In genomic region chr1:207963429-207964194, GRCh38 we compare ENCODE assay signal across 1 cellular context.
TF ChIP-seq lines count a peak whose summit lies in the region.

No MANE protein-coding gene starts in this region.

TF ChIP-seq in HepG2, 621 proteins besides CTCF, POLR2A, EP300 and RAD21 (continued from another document and continues in another):
- TF ChIP-seq PATZ1 (CRISPR knock-in tag; IDR thresholded peaks at IDR 0.05) (peak; percentile 85), RNF2 (conservative IDR thresholded peaks at IDR 0.05; ENCODE audit: low read depth) (peak; percentile 84; the same call in 1 of the 2 replicates), GFI1 (CRISPR knock-in tag; IDR thresholded peaks at IDR 0.05; ENCODE audit: borderline replicate concordance) (no peak), POLR2AphosphoS2 (IDR thresholded peaks at IDR 0.05; ENCODE audit: low read depth, low read length) (no peak), ZNF101 (CRISPR knock-in tag; IDR thresholded peaks at IDR 0.05; ENCODE audit: borderline replicate concordance, low read depth) (no peak), MAF1 (CRISPR knock-in tag; IDR thresholded peaks at IDR 0.05; ENCODE audit: borderline replicate concordance) (no peak; the same call in 1 of the 2 replicates), PREB (CRISPR knock-in tag; IDR thresholded peaks at IDR 0.05) (no peak), ZUFSP (CRISPR knock-in tag; IDR thresholded peaks at IDR 0.05; ENCODE audit: borderline replicate concordance) (no peak), CREB3 (CRISPR knock-in tag; IDR thresholded peaks at IDR 0.05) (no peak), HMG20A (CRISPR knock-in tag; IDR thresholded peaks at IDR 0.05; ENCODE audit: borderline replicate concordance) (peak; percentile 62; the same call in 1 of the 2 replicates), ZNF614 (CRISPR knock-in tag; IDR thresholded peaks at IDR 0.05; ENCODE audit: borderline replicate concordance) (no peak; the same call in 1 of the 2 replicates), ZNF33A (CRISPR knock-in tag; IDR thresholded peaks at IDR 0.05; ENCODE audit: borderline replicate concordance) (no peak), TBL1XR1 (IDR thresholded peaks at IDR 0.05; ENCODE audit: borderline replicate concordance, low read length, partially characterized antibody) (no peak), KLF11 (CRISPR knock-in tag; IDR thresholded peaks at IDR 0.05) (no peak), ZNF562 (CRISPR knock-in tag; IDR thresholded peaks at IDR 0.05; ENCODE audit: borderline replicate concordance) (no peak), SNAI1 (CRISPR knock-in tag; IDR thresholded peaks at IDR 0.05; ENCODE audit: borderline replicate concordance) (peak; percentile 71; the same call in 1 of the 2 replicates), IRF2 (CRISPR knock-in tag; IDR thresholded peaks at IDR 0.05) (peak; percentile 74), ONECUT2 (CRISPR knock-in tag; IDR thresholded peaks at IDR 0.05) (no peak), ZFP36L2 (CRISPR knock-in tag; IDR thresholded peaks at IDR 0.05) (no peak), HHEX (CRISPR knock-in tag; IDR thresholded peaks at IDR 0.05) (no peak), ZMAT5 (CRISPR knock-in tag; IDR thresholded peaks at IDR 0.05; ENCODE audit: borderline replicate concordance, low read depth) (no peak), ZBTB43 (CRISPR knock-in tag; conservative IDR thresholded peaks at IDR 0.05) (no peak; the same call in 1 of the 2 replicates), SRSF4 (IDR thresholded peaks at IDR 0.05; ENCODE audit: low read depth, low read length, poor library complexity, severe bottlenecking) (no peak), ZSCAN5A (CRISPR knock-in tag; IDR thresholded peaks at IDR 0.05; ENCODE audit: borderline replicate concordance) (no peak), MTA1 (CRISPR knock-in tag; IDR thresholded peaks at IDR 0.05; ENCODE audit: borderline replicate concordance) (peak; percentile 38; the same call in 1 of the 2 replicates), CREM (IDR thresholded peaks at IDR 0.05) (no peak), CREM (CRISPR knock-in tag; IDR thresholded peaks at IDR 0.05) (no peak), CENPT (CRISPR knock-in tag; IDR thresholded peaks at IDR 0.05; ENCODE audit: low read depth) (peak; percentile 36; the same call in 1 of the 2 replicates), ZNF746 (CRISPR knock-in tag; IDR thresholded peaks at IDR 0.05) (peak; percentile 99), ZNF329 (CRISPR knock-in tag; IDR thresholded peaks at IDR 0.05; ENCODE audit: low read depth) (peak; percentile 54; the same call in 1 of the 2 replicates), SIN3A (IDR thresholded peaks at IDR 0.05; ENCODE audit: borderline replicate concordance, low read depth, low read length) (no peak), ZNF747 (CRISPR knock-in tag; IDR thresholded peaks at IDR 0.05; ENCODE audit: borderline replicate concordance) (no peak), AGO2 (optimal IDR thresholded peaks at IDR 0.05; ENCODE audit: low read depth, low read length) (no peak), BHLHE40 (IDR thresholded peaks at IDR 0.05; ENCODE audit: low read length) (peak; percentile 43; the same call in 1 of the 2 replicates), PRDM4 (CRISPR knock-in tag; IDR thresholded peaks at IDR 0.05; ENCODE audit: borderline replicate concordance) (no peak), TAF15 (IDR thresholded peaks at IDR 0.05; ENCODE audit: low read depth, low read length, poor library complexity, severe bottlenecking) (no peak), ZFP37 (CRISPR knock-in tag; IDR thresholded peaks at IDR 0.05; ENCODE audit: borderline replicate concordance) (no peak), HOXD1 (CRISPR knock-in tag; IDR thresholded peaks at IDR 0.05) (0 out of 2 replicates have a peak, but pooled peaks have one; percentile 49), TP53 (CRISPR knock-in tag; conservative IDR thresholded peaks at IDR 0.05) (no peak), ZNF616 (CRISPR knock-in tag; IDR thresholded peaks at IDR 0.05; ENCODE audit: low read depth) (no peak), POGZ (CRISPR knock-in tag; IDR thresholded peaks at IDR 0.05) (peak; percentile 75), GPBP1L1 (CRISPR knock-in tag; IDR thresholded peaks at IDR 0.05) (no peak), ZFY (CRISPR knock-in tag; IDR thresholded peaks at IDR 0.05) (peak; percentile 75), ZNF383 (CRISPR knock-in tag; IDR thresholded peaks at IDR 0.05; ENCODE audit: borderline replicate concordance) (no peak), HDAC1 (CRISPR knock-in tag; IDR thresholded peaks at IDR 0.05) (peak; percentile 86), ZNF781 (CRISPR knock-in tag; IDR thresholded peaks at IDR 0.05; ENCODE audit: borderline replicate concordance, not compliant biosample characterization) (no peak), ZNF160 (CRISPR knock-in tag; IDR thresholded peaks at IDR 0.05) (no peak; the same call in 1 of the 2 replicates), FOXK1 (CRISPR knock-in tag; IDR thresholded peaks at IDR 0.05; ENCODE audit: borderline replicate concordance, low read depth) (no peak), ARID2 (CRISPR knock-in tag; IDR thresholded peaks at IDR 0.05; ENCODE audit: borderline replicate concordance) (no peak), NR2F2 (IDR thresholded peaks at IDR 0.05; ENCODE audit: borderline replicate concordance, low read depth) (peak; percentile 51; the same call in 1 of the 2 replicates), PAF1 (CRISPR knock-in tag; IDR thresholded peaks at IDR 0.05) (no peak), FOSL1 (CRISPR knock-in tag; IDR thresholded peaks at IDR 0.05; ENCODE audit: borderline replicate concordance) (no peak), ZMYM3 (CRISPR knock-in tag; IDR thresholded peaks at IDR 0.05) (no peak), ARNT (IDR thresholded peaks at IDR 0.05) (no peak), ZKSCAN1 (IDR thresholded peaks at IDR 0.05; ENCODE audit: low read length) (no peak), ZNF546 (CRISPR knock-in tag; conservative IDR thresholded peaks at IDR 0.05) (peak; percentile 64; the same call in 1 of the 2 replicates), HNRNPH1 (optimal IDR thresholded peaks at IDR 0.05; ENCODE audit: low read depth, low read length) (no peak), XBP1 (CRISPR knock-in tag; IDR thresholded peaks at IDR 0.05) (no peak), CBFB (CRISPR knock-in tag; IDR thresholded peaks at IDR 0.05) (peak; percentile 49; the same call in 1 of the 2 replicates), THAP7 (CRISPR knock-in tag; IDR thresholded peaks at IDR 0.05) (no peak), ZFX (CRISPR knock-in tag; IDR thresholded peaks at IDR 0.05; ENCODE audit: low read depth) (peak; percentile 20; the same call in 1 of the 2 replicates), ZFP36 (IDR thresholded peaks at IDR 0.05; ENCODE audit: borderline replicate concordance, low read depth, low read length, partially characterized antibody) (no peak)
